In the genomic region with DNA sequence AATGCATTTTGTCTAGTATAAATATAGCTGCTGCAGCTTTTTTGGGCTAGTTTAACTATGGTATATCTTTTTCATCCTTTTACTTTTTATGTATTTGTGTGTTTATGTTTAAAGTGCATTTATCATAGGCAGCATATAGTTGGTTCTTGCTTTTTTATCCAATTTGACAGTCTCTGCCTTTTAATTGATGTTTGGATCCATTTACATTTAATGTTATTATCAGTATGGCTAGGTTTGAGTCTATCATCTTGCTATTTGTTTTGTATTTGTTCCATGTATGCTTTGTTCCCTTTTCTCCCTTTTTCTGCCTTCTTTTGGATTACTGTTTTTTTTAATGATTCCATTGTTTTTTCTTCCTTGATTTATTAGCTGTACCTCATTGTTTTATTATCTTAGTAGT, we compare ENCODE assay signal across 35 cellular contexts.
"Had no signal": no experiment of that assay in that cellular context is flagged by ENCODE, and none has a peak within 500 bp of the region (broad histone marks: within the 10 kb centered on the region; RNA-seq: fewer than 3 reads in every experiment).

No MANE protein-coding gene starts in this region.

- H3K9me3 ChIP-seq: adrenal gland had no signal

- H3K4me1 Mint-ChIP-seq: activated B cell treated with CpG ODN at 0.5 μM for 24 hours; activated CD4-positive, alpha-beta T cell treated with anti-CD3 and anti-CD28 coated beads, Interleukin-2, amount 10 ng/mL, durations not matched to agents 24 days and 14 days; activated naive CD4-positive, alpha-beta T cell treated with anti-CD3 and anti-CD28 coated beads, Interleukin-2, amount 50 U/mL, for 24 hours; activated naive CD8-positive, alpha-beta T cell treated with anti-CD3 and anti-CD28 coated beads for 36 hours; activated T-helper 17 cell treated with anti-CD3 and anti-CD28 coated beads, Interleukin-2, amount 50 U/mL, for 72 hours; brain; central memory CD8-positive, alpha-beta T cell had no signal

- H3K36me3 ChIP-seq: adrenal gland, cardiac muscle cell had no signal

- FAIRE-seq: bronchial epithelial cell had no signal

- H3K9me3 Mint-ChIP-seq: activated naive CD4-positive, alpha-beta T cell treated with anti-CD3 and anti-CD28 coated beads, Interleukin-2, amount 50 U/mL, for 24 hours; activated T-helper 17 cell treated with anti-CD3 and anti-CD28 coated beads, Interleukin-2, amount 50 U/mL, for 72 hours had no signal

- ATAC-seq: activated CD8-positive, alpha-beta T cell treated with anti-CD3 and anti-CD28 coated beads for 36 hours; activated T-cell treated with anti-CD3 and anti-CD28 coated beads, Interleukin-2, amount 50 U/mL, for 4 hours; activated T-cell treated with anti-CD3 and anti-CD28 coated beads, Interleukin-2, amount 50 U/mL, for 72 hours; activated T-helper 17 cell treated with anti-CD3 and anti-CD28 coated beads, Interleukin-2, amount 50 U/mL, for 72 hours had no signal

- H3K27me3 Mint-ChIP-seq: activated B cell treated with CpG ODN at 0.5 μM for 24 hours; activated CD4-positive, alpha-beta memory T cell treated with anti-CD3 and anti-CD28 coated beads for 36 hours; activated CD4-positive, alpha-beta T cell treated with anti-CD3 and anti-CD28 coated beads, Interleukin-2, amount 10 ng/mL, durations not matched to agents 24 days and 14 days; activated CD8-positive, alpha-beta T cell treated with anti-CD3 and anti-CD28 coated beads for 36 hours; activated naive CD4-positive, alpha-beta T cell treated with anti-CD3 and anti-CD28 coated beads, Interleukin-2, amount 50 U/mL, for 24 hours; activated naive CD8-positive, alpha-beta T cell treated with anti-CD3 and anti-CD28 coated beads for 36 hours; activated T-helper 17 cell treated with anti-CD3 and anti-CD28 coated beads, Interleukin-2, amount 50 U/mL, for 72 hours; central memory CD8-positive, alpha-beta T cell had no signal

- DNase-seq: activated B cell treated with CpG ODN at 0.5 μM for 24 hours; activated CD4-positive, alpha-beta memory T cell treated with anti-CD3 and anti-CD28 coated beads for 36 hours; activated CD4-positive, alpha-beta T cell treated with anti-CD3 and anti-CD28 coated beads for 4 hours; activated CD4-positive, alpha-beta T cell treated with anti-CD3 and anti-CD28 coated beads, Interleukin-2, amount 50 U/mL, for 1 hour; activated CD4-positive, alpha-beta T cell treated with anti-CD3 and anti-CD28 coated beads, Interleukin-2, amount 50 U/mL, for 4 hours; activated CD4-positive, CD25-positive, alpha-beta regulatory T cell treated with anti-CD3 and anti-CD28 coated beads, Interleukin-2, amount 50 U/mL, for 72 hours; activated CD8-positive, alpha-beta memory T cell treated with anti-CD3 and anti-CD28 coated beads, Interleukin-2, amount 50 U/mL, for 4 hours; activated CD8-positive, alpha-beta T cell treated with anti-CD3 and anti-CD28 coated beads for 36 hours; activated effector memory CD4-positive, alpha-beta T cell treated with anti-CD3 and anti-CD28 coated beads, Interleukin-2, amount 50 U/mL, for 16 hours; activated gamma-delta T cell treated with Interleukin-2 at 50 U/mL for 16 hours; activated naive CD4-positive, alpha-beta T cell; activated naive CD4-positive, alpha-beta T cell treated with anti-CD3 and anti-CD28 coated beads for 36 hours; activated naive CD8-positive, alpha-beta T cell treated with anti-CD3 and anti-CD28 coated beads for 36 hours; activated T-cell treated with anti-CD3 and anti-CD28 coated beads for 4 hours; activated T-cell treated with anti-CD3 and anti-CD28 coated beads, Interleukin-2, amount 50 U/mL, for 1 hour; activated T-cell treated with anti-CD3 and anti-CD28 coated beads, Interleukin-2, amount 50 U/mL, for 4 hours; activated T-cell treated with anti-CD3 and anti-CD28 coated beads, Interleukin-2, amount 50 U/mL, for 72 hours; adrenal gland; amniotic stem cell; aorta; caudate nucleus; cerebellar nuclear complex; T-helper 2 cell; T-helper 9 cell had no signal

- H3K27ac Mint-ChIP-seq: activated B cell treated with CpG ODN at 0.5 μM for 24 hours; activated CD4-positive, alpha-beta memory T cell treated with anti-CD3 and anti-CD28 coated beads for 36 hours; activated CD4-positive, alpha-beta T cell treated with anti-CD3 and anti-CD28 coated beads, Interleukin-2, amount 10 ng/mL, durations not matched to agents 24 days and 14 days; activated CD8-positive, alpha-beta T cell treated with anti-CD3 and anti-CD28 coated beads for 36 hours; activated naive CD4-positive, alpha-beta T cell treated with anti-CD3 and anti-CD28 coated beads for 36 hours; activated naive CD4-positive, alpha-beta T cell treated with anti-CD3 and anti-CD28 coated beads, Interleukin-2, amount 50 U/mL, for 24 hours; activated naive CD8-positive, alpha-beta T cell treated with anti-CD3 and anti-CD28 coated beads for 36 hours; activated T-helper 1 cell treated with anti-CD3 and anti-CD28 coated beads, Interleukin-12 subunit alpha, Interleukin-12 subunit beta, Interleukin-2, Interleukin-4 antibody, amounts not matched to agents 30 ng/mL and 10 ng/mL and 1 ng/mL, durations not matched to agents 14 hours and 24 hours and 36 hours; activated T-helper 17 cell treated with anti-CD3 and anti-CD28 coated beads, Interleukin-2, amount 50 U/mL, for 72 hours; brain; T-helper 1 cell treated with Interleukin-12 subunit alpha and Interleukin-12 subunit beta and Interleukin-4 antibody, amounts not matched to agents 30 μg/mL and 1 μg/mL, for 36 hours; T-helper 2 cell treated with Interferon-gamma antibody and Interleukin-4, amounts not matched to agents 5 μg/mL and 100 μg/mL, for 36 hours had no signal

- H3K4me3 ChIP-seq: adrenal gland, cardiac muscle cell had no signal

- H3K4me3 Mint-ChIP-seq: activated B cell treated with CpG ODN at 0.5 μM for 24 hours; activated CD4-positive, alpha-beta memory T cell treated with anti-CD3 and anti-CD28 coated beads for 36 hours; activated CD4-positive, alpha-beta T cell treated with anti-CD3 and anti-CD28 coated beads, Interleukin-2, amount 10 ng/mL, durations not matched to agents 24 days and 14 days; activated CD8-positive, alpha-beta T cell treated with anti-CD3 and anti-CD28 coated beads for 36 hours; activated naive CD4-positive, alpha-beta T cell treated with anti-CD3 and anti-CD28 coated beads for 36 hours; activated naive CD4-positive, alpha-beta T cell treated with anti-CD3 and anti-CD28 coated beads, Interleukin-2, amount 50 U/mL, for 24 hours; activated naive CD8-positive, alpha-beta T cell treated with anti-CD3 and anti-CD28 coated beads for 36 hours; activated T-cell treated with anti-CD3 and anti-CD28 coated beads, Interleukin-2, amount 50 U/mL, for 4 hours; activated T-cell treated with anti-CD3 and anti-CD28 coated beads, Interleukin-2, amount 50 U/mL, for 72 hours; activated T-helper 1 cell treated with anti-CD3 and anti-CD28 coated beads, Interleukin-12 subunit alpha, Interleukin-12 subunit beta, Interleukin-2, Interleukin-4 antibody, amounts not matched to agents 30 ng/mL and 10 ng/mL and 1 ng/mL, durations not matched to agents 14 hours and 24 hours and 36 hours; activated T-helper 17 cell treated with anti-CD3 and anti-CD28 coated beads, Interleukin-2, amount 50 U/mL, for 72 hours; brain; central memory CD8-positive, alpha-beta T cell; T-helper 1 cell treated with Interleukin-12 subunit alpha and Interleukin-12 subunit beta and Interleukin-4 antibody, amounts not matched to agents 30 μg/mL and 1 μg/mL, for 36 hours; T-helper 2 cell treated with Interferon-gamma antibody and Interleukin-4, amounts not matched to agents 5 μg/mL and 100 μg/mL, for 36 hours had no signal

- H3K4me1 ChIP-seq: adrenal gland had no signal

- H3K27ac ChIP-seq: adrenal gland, cardiac muscle cell, VCaP had no signal

- H3K27me3 ChIP-seq: adrenal gland, cardiac muscle cell had no signal
